ENCODE assay signal across 17 cellular contexts in the genomic region with DNA sequence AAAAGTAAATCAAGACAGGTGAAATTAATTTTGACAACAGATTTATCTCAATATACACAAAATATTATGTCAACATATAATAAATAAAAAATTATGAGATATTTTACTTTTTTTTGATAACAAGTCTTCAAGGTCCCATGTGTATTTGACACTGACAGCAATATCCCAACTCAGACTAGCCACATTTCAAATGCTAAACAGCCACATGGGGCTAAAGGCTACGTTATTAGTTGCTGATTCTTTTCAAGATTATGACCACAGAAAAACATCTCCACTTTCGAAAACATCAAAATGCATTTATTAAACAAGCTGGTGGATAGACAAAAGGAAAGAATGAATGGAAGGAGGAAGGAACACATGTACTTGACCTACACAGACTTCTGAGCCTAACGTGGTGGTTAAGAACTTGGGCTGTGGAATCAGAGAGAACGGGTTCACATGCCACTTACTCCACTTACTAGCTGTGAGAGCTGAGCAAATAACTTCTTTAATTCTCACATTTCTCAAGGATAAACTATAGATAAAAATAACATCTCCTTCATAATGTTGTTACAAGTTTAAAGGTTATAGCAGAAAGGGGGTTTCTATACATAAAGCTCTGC. TPM values are rescaled to one million over a fixed set of nuclear protein-coding genes. Genes with fewer than 3 reads are reported as not detected.
DNase-seq lines count a peak whose midpoint lies in the region; ATAC-seq, FAIRE-seq and TF ChIP-seq lines count a peak whose summit lies in the region.
"Had no signal": no experiment of that assay in that cellular context is flagged by ENCODE, and none has a peak within 500 bp of the region (broad histone marks: within the 10 kb centered on the region; RNA-seq: fewer than 3 reads in every experiment).

No MANE protein-coding gene starts in this region.

- TF ChIP-seq EP300 in SK-N-SH (IDR thresholded peaks at IDR 0.05; ENCODE audit: borderline replicate concordance in 1 of 2, low read depth in 1 of 2, low read length in 1 of 2), result no peak

- no peaks in the 10 kb centered on the region for H3K27me3 ChIP-seq in SK-N-SH (ENCODE audit: insufficient read depth)
- no peaks in the 10 kb centered on the region for H3K27me3 ChIP-seq in endothelial cell of umbilical vein (ENCODE audit: control insufficient read depth in 2 of 2, insufficient read depth in 2 of 2, low read length in 2 of 2)
- H3K27me3 ChIP-seq in upper lobe of right lung, result no peaks in the 10 kb centered on the region
- H3K27me3 ChIP-seq in CD4-positive, alpha-beta memory T cell (ENCODE audit: insufficient read depth, low read length), result no peaks in the 10 kb centered on the region
- H3K27me3 ChIP-seq in dorsolateral prefrontal cortex, result no peaks in the 10 kb centered on the region
- H3K27me3 ChIP-seq: BLaER1, MG63, Peyer's patch had no signal

- H3K36me3 ChIP-seq in SK-N-SH (replicated peaks in 1 of 2; ENCODE audit: control insufficient read depth in 1 of 2, insufficient read depth in 2 of 2, low read length in 1 of 2) (peaks cover 0 to 11% of the 10 kb centered on the region in 2 experiments), endothelial cell of umbilical vein (ENCODE audit: control insufficient read depth in 2 of 2, extremely low read depth in 1 of 2, insufficient read depth in 2 of 2, low read length in 2 of 2) (peaks cover 0 to 3% of the 10 kb centered on the region in 2 experiments), upper lobe of right lung (no peaks in the 10 kb centered on the region)
- no peaks in the 10 kb centered on the region for H3K36me3 ChIP-seq in CD4-positive, alpha-beta memory T cell (ENCODE audit: insufficient read depth, low read length)
- H3K36me3 ChIP-seq: BLaER1, Peyer's patch had no signal

- H3K36me3 Mint-ChIP-seq in nephron progenitor cell (ENCODE audit: low read depth), result peaks cover 35% of the 10 kb centered on the region
- no peaks in the 10 kb centered on the region for H3K36me3 Mint-ChIP-seq in CD4-positive, alpha-beta memory T cell

- no peak for FAIRE-seq in endothelial cell of umbilical vein (lab: Jason Lieb, UNC)
- no peak for FAIRE-seq in GM12891 (lab: Jason Lieb, UNC)
- FAIRE-seq: GM12892, H54 had no signal

- H3K4me1 ChIP-seq in SK-N-SH (ENCODE audit: control insufficient read depth in 1 of 2, insufficient read depth in 2 of 2, low read depth in 1 of 2, low read length in 1 of 2), result peaks cover 2 to 42% of the 10 kb centered on the region in 2 experiments; a peak in 3 of 4 replicates
- H3K4me1 ChIP-seq in endothelial cell of umbilical vein (ENCODE audit: control insufficient read depth, extremely low read depth, insufficient read depth, low read length), result peaks cover 23% of the 10 kb centered on the region
- peaks cover 36% of the 10 kb centered on the region for H3K4me1 ChIP-seq in upper lobe of right lung
- H3K4me1 ChIP-seq in CD4-positive, alpha-beta memory T cell (ENCODE audit: insufficient read depth, low read length), result no peaks in the 10 kb centered on the region
- H3K4me1 ChIP-seq: Peyer's patch had no signal

- no peaks in the 10 kb centered on the region for H3K27me3 Mint-ChIP-seq in nephron progenitor cell (ENCODE audit: low read depth, poor library complexity)
- H3K27me3 Mint-ChIP-seq in CD4-positive, alpha-beta memory T cell, result peaks cover 5 to 9% of the 10 kb centered on the region in 2 donors

- peak; percentile 31; the same call in 2 of the 3 replicates for ATAC-seq in SK-N-SH treated with all-trans-retinoic acid at 6 μM for 48 hours
- ATAC-seq in upper lobe of right lung, result peak; percentile 54

- TF ChIP-seq CTCF in SK-N-SH (IDR thresholded peaks at IDR 0.05) (no peak), endothelial cell of umbilical vein (IDR thresholded peaks at IDR 0.05; ENCODE audit: extremely low read depth in 1 of 2, insufficient read depth in 1 of 2, low read depth in 1 of 2, low read length in 2 of 2) (no peak), nephron progenitor cell (IDR thresholded peaks at IDR 0.05) (no peak), upper lobe of right lung (IDR thresholded peaks at IDR 0.05) (no peak), dorsolateral prefrontal cortex (IDR thresholded peaks at IDR 0.05 in 54 of 56, conservative IDR thresholded peaks at IDR 0.05 in 2 of 56; ENCODE audit: low read depth in 1 of 56, partially characterized antibody in 56 of 56) (no peak)

- peak overlapping the region; percentile 76 for H3K27ac Mint-ChIP-seq in nephron progenitor cell
- no peak overlapping the region for H3K27ac Mint-ChIP-seq in CD4-positive, alpha-beta memory T cell

- H3K9me3 Mint-ChIP-seq in nephron progenitor cell, result peaks cover 16% of the 10 kb centered on the region
- no peaks in the 10 kb centered on the region for H3K9me3 Mint-ChIP-seq in CD4-positive, alpha-beta memory T cell

- no peak for DNase-seq in SK-N-SH
- DNase-seq in endothelial cell of umbilical vein (ENCODE audit: low read depth, low spot score), result peak; percentile 9
- no peak for DNase-seq in nephron progenitor cell
- no peak for DNase-seq in upper lobe of right lung
- DNase-seq in CD4-positive, alpha-beta memory T cell, result no peak
- no peak for DNase-seq in GM12891 (ENCODE audit: insufficient read length, low spot score)
- DNase-seq in dorsolateral prefrontal cortex, result no peak
- DNase-seq: GDM1, NCI-H2227 treated with DMSO at 0.1 percent for 48 hours, Peyer's patch, Right ventricle myocardium superior had no signal

- H3K4me3 Mint-ChIP-seq in nephron progenitor cell, result no peak overlapping the region
- H3K4me3 Mint-ChIP-seq in CD4-positive, alpha-beta memory T cell, result no peak overlapping the region

- CTCF ChIA-PET in SK-N-SH (lab: Yijun Ruan, JAX), result interaction anchor here (1.3 kb wide), 1 partner anchor 8 kb away, joined by 3 read pairs; no protein-coding TSS in a partner anchor
- CTCF ChIA-PET in endothelial cell of umbilical vein (lab: Charles Lee), result interaction anchor here (0.7 to 1.4 kb wide), 5 partner anchors 10 to 149 kb away, joined by 3 to 8 read pairs (median 4); no protein-coding TSS in a partner anchor
- CTCF ChIA-PET in CD4-positive, alpha-beta memory T cell (lab: Charles Lee; ENCODE audit: partially characterized antibody), result interaction anchor here (0.7 kb wide), 1 partner anchor 10 kb away, joined by 3 read pairs; no protein-coding TSS in a partner anchor

- no peak for TF ChIP-seq POLR2A in endothelial cell of umbilical vein (IDR thresholded peaks at IDR 0.05; ENCODE audit: low read depth, low read length)
- no peak for TF ChIP-seq POLR2A in GM12891 (IDR thresholded peaks at IDR 0.05; ENCODE audit: low read depth, low read length)

- H3K9ac ChIP-seq in SK-N-SH (no peak overlapping the region), endothelial cell of umbilical vein (replicated peaks; ENCODE audit: extremely low read depth, insufficient read depth, low read length) (no peak overlapping the region)
- H3K9ac ChIP-seq: BLaER1, KMS-11 had no signal

- WGBS in SK-N-SH (ENCODE audit: low lambda C conversion rate), result 91% methylated on average over 4 of the region's 4 CpGs

- H3F3A ChIP-seq in SK-N-SH (replicated peaks; ENCODE audit: insufficient read depth), result peaks cover 20% of the 10 kb centered on the region

- H3K27ac ChIP-seq in SK-N-SH (ENCODE audit: low read depth in 2 of 2, low read length in 1 of 2) (peak overlapping the region in 1 of 2 experiments; percentile 11; a peak in 1 of 4 replicates), endothelial cell of umbilical vein (ENCODE audit: insufficient read depth, low read depth, low read length) (no peak overlapping the region), upper lobe of right lung (no peak overlapping the region), dorsolateral prefrontal cortex (no peak overlapping the region)
- no peak overlapping the region for H3K27ac ChIP-seq in CD4-positive, alpha-beta memory T cell (ENCODE audit: low read depth, low read length)
- H3K27ac ChIP-seq: BLaER1, KMS-11, Peyer's patch had no signal

- no peak overlapping the region for H2AFZ ChIP-seq in SK-N-SH (ENCODE audit: low read depth)
- H2AFZ ChIP-seq in endothelial cell of umbilical vein (ENCODE audit: low read depth, low read length), result no peak overlapping the region

- H4K20me1 ChIP-seq in SK-N-SH (ENCODE audit: insufficient read depth), result peaks cover 84% of the 10 kb centered on the region
- peaks cover 28% of the 10 kb centered on the region for H4K20me1 ChIP-seq in endothelial cell of umbilical vein (replicated peaks; ENCODE audit: control insufficient read depth, extremely low read depth, insufficient read depth, low read length)
- H4K20me1 ChIP-seq: BLaER1 had no signal

- intact Hi-C loops in endothelial cell of umbilical vein (cut with micrococcal nuclease) (loop anchor here (2.0 kb wide), 1 partner anchor 13 kb away; no protein-coding TSS in a partner anchor), upper lobe of right lung (cut with DNase I) (no loop called here), dorsolateral prefrontal cortex (cut with DNase I) (no loop called here)
- intact Hi-C loops in CD4-positive, alpha-beta memory T cell (cut with micrococcal nuclease), result no loop called here

- H3K9me2 ChIP-seq in SK-N-SH, result no peaks in the 10 kb centered on the region

- H3K9me3 ChIP-seq in SK-N-SH (no peaks in the 10 kb centered on the region), endothelial cell of umbilical vein (replicated peaks; ENCODE audit: control insufficient read depth, insufficient read depth, low read length) (no peaks in the 10 kb centered on the region), upper lobe of right lung (no peaks in the 10 kb centered on the region)
- H3K9me3 ChIP-seq in CD4-positive, alpha-beta memory T cell (ENCODE audit: control insufficient read depth in 1 of 2, low read length in 2 of 2), result no peaks in the 10 kb centered on the region
- H3K9me3 ChIP-seq: BLaER1, MG63, Peyer's patch had no signal

- no TSS peak for BruUV-seq in endothelial cell of umbilical vein (replicated peaks; lab: Mats Ljungman, UMichigan)

- H3K4me2 ChIP-seq in SK-N-SH (no peak overlapping the region), endothelial cell of umbilical vein (ENCODE audit: insufficient read depth, low read length) (no peak overlapping the region)
- H3K4me2 ChIP-seq: BLaER1, KMS-11 had no signal

- POLR2A ChIA-PET in SK-N-SH (lab: Yijun Ruan, JAX), result no interaction called here
- POLR2A ChIA-PET in endothelial cell of umbilical vein (lab: Charles Lee), result interaction anchor here (0.6 kb wide), 1 partner anchor 14 kb away, joined by 4 read pairs; a partner anchor contains a TSS
- POLR2A ChIA-PET in CD4-positive, alpha-beta memory T cell (lab: Charles Lee; ENCODE audit: partially characterized antibody), result no interaction called here

- peaks cover 100% of the 10 kb centered on the region for H3K79me2 ChIP-seq in SK-N-SH (ENCODE audit: insufficient read depth)
- peaks cover 95% of the 10 kb centered on the region for H3K79me2 ChIP-seq in endothelial cell of umbilical vein (ENCODE audit: control insufficient read depth, insufficient read depth, low read length)

- no peak for TF ChIP-seq RAD21 in SK-N-SH (IDR thresholded peaks at IDR 0.05; ENCODE audit: low read length)

- no peaks in the 10 kb centered on the region for H3K9me1 ChIP-seq in endothelial cell of umbilical vein (replicated peaks; ENCODE audit: control insufficient read depth, extremely low read depth, insufficient read depth, low read length)

- dilution Hi-C loops in endothelial cell of umbilical vein (cut with MboI; ENCODE audit: extremely low pct_ligation_motif_present, low sequenced_read_pairs), result no loop called here

- H3K4me3 ChIP-seq in SK-N-SH (ENCODE audit: low read depth in 2 of 2, low read length in 1 of 2) (no peak overlapping the region), endothelial cell of umbilical vein (replicated peaks in 1 of 3; ENCODE audit: insufficient read depth in 1 of 3, low read depth in 1 of 3, low read length in 3 of 3) (no peak overlapping the region), upper lobe of right lung (no peak overlapping the region), dorsolateral prefrontal cortex (no peak overlapping the region)
- H3K4me3 ChIP-seq in CD4-positive, alpha-beta memory T cell (ENCODE audit: low read length in 2 of 2), result no peak overlapping the region
- H3K4me3 ChIP-seq: BLaER1, MG63, Peyer's patch had no signal

- peaks cover 47% of the 10 kb centered on the region for H3K4me1 Mint-ChIP-seq in nephron progenitor cell
- H3K4me1 Mint-ChIP-seq in CD4-positive, alpha-beta memory T cell, result no peaks in the 10 kb centered on the region

RNA-seq across cellular contexts. Expression of a gene that starts 13.4 kb away (rescaled TPM):
- polyA plus RNA-seq in SK-N-SH (2012; rRNA removed) (12.8 and 14.3 TPM in 2 replicates), endothelial cell of umbilical vein (18.5 and 23.1 TPM in 2 replicates)
- polyA plus RNA-seq in SK-N-SH (2012; cell fraction: cytosol; rRNA removed), result 11.9 and 13.3 TPM in 2 replicates
- polyA plus RNA-seq in SK-N-SH (2012; cell fraction: nucleus; rRNA removed), result 14.0 and 17.8 TPM in 2 replicates
- total RNA-seq in endothelial cell of umbilical vein (88.9 and 93.0 TPM in 2 replicates), upper lobe of right lung (43.7 TPM), dorsolateral prefrontal cortex (10 to 100 TPM; 12.5 to 36.6 (median 22.1) TPM)
- 18.2 and 18.3 TPM in 2 replicates for polyA plus RNA-seq in endothelial cell of umbilical vein (2011; cell fraction: cytosol; rRNA removed)
- polyA plus RNA-seq in endothelial cell of umbilical vein (2011; cell fraction: nucleus; rRNA removed), result 35.6 and 36.4 TPM in 2 replicates
- polyA plus RNA-seq in endothelial cell of umbilical vein (2012), result 22.8 and 30.2 TPM in 2 replicates
- polyA minus RNA-seq in endothelial cell of umbilical vein, result 114 and 116 TPM in 2 replicates
- 22.9 TPM for polyA minus RNA-seq in endothelial cell of umbilical vein (2011; cell fraction: cytosol; rRNA and poly(A)+ RNA removed)
- polyA minus RNA-seq in endothelial cell of umbilical vein (2011; cell fraction: nucleus; rRNA and poly(A)+ RNA removed), result 109 and 123 TPM in 2 replicates
- under 1 TPM; 0.20 to 0.28 TPM for total RNA-seq in CD4-positive, alpha-beta memory T cell
- polyA plus RNA-seq in CD4-positive, alpha-beta memory T cell, result under 1 TPM in 1 of 2 donors, not detected in 1; 0.03 TPM
- polyA plus RNA-seq in GM12891 (2012; ENCODE audit: low read depth, missing spikeins), result 0.33 TPM

Comparison
In these comparisons a context has a peak if more than half of its experiments do, and no peak if none do; other contexts are left out.
1. RNA of a gene that starts 13.4 kb away (total RNA-seq): 88.9 to 93.0 TPM in endothelial cell of umbilical vein, 43.7 TPM in upper lobe of right lung (single experiment) and 12.5 to 36.6 TPM in dorsolateral prefrontal cortex; 0.20 to 0.28 TPM in CD4-positive, alpha-beta memory T cell; every median in the first group is over 10 times any median in the second.